ENCODE assay signal across 11 cellular contexts in genomic region chr3:153137626-153138025, GRCh38. TPM values are rescaled to one million over a fixed set of nuclear protein-coding genes. Genes with fewer than 3 reads are reported as not detected.
A peak's percentile ranks its signal among the peaks of the same experiment; 100 is the strongest.
DNase-seq lines count a peak whose midpoint lies in the region; ATAC-seq and TF ChIP-seq lines count a peak whose summit lies in the region.
"Had no signal": no experiment of that assay in that cellular context is flagged by ENCODE, and none has a peak within 500 bp of the region (broad histone marks: within the 10 kb centered on the region; RNA-seq: fewer than 3 reads in every experiment).

No MANE protein-coding gene starts in this region.

- H3K4me3 Mint-ChIP-seq in activated T-helper 17 cell treated with anti-CD3 and anti-CD28 coated beads, Interleukin-2, amount 50 U/mL, for 72 hours = peak overlapping the region; percentile 6

- TF ChIP-seq CTCF in thyroid gland (IDR thresholded peaks at IDR 0.05) (no peak), GM13977 (IDR thresholded peaks at IDR 0.05; ENCODE audit: extremely low read depth, insufficient read depth, missing control alignments) (no peak)

- no peaks in the 10 kb centered on the region for H3K36me3 ChIP-seq in thyroid gland
- H3K36me3 ChIP-seq: sigmoid colon had no signal

- H3K9me3 Mint-ChIP-seq in activated T-helper 17 cell treated with anti-CD3 and anti-CD28 coated beads, Interleukin-2, amount 50 U/mL, for 72 hours = no peaks in the 10 kb centered on the region

- in situ Hi-C loops in GM13977 (cut with MboI; ENCODE audit: low pct_unique_long_range_greater_than_20kb, low sequenced_read_pairs, unreplicated experiment) = no loop called here

- 83 to 91% methylated on average over 2 of the region's 2 CpGs for WGBS in thyroid gland, 2 donors

- no peaks in the 10 kb centered on the region for H3K27me3 ChIP-seq in thyroid gland
- H3K27me3 ChIP-seq: body of pancreas, sigmoid colon had no signal

- peaks cover 29% of the 10 kb centered on the region for H3K4me1 Mint-ChIP-seq in activated T-helper 17 cell treated with anti-CD3 and anti-CD28 coated beads, Interleukin-2, amount 50 U/mL, for 72 hours

- no peak for TF ChIP-seq POLR2A in thyroid gland (IDR thresholded peaks at IDR 0.05)

- ATAC-seq in GM21360 (IDR thresholded peaks at IDR 0.05; ENCODE audit: unreplicated experiment) = peak; percentile 41
- ATAC-seq in activated T-helper 17 cell treated with anti-CD3 and anti-CD28 coated beads, Interleukin-2, amount 50 U/mL, for 72 hours (replicated peaks) = no peak
- ATAC-seq in HG03571 (IDR thresholded peaks at IDR 0.05; ENCODE audit: unreplicated experiment) = no peak
- no peak for ATAC-seq in HG02981 (IDR thresholded peaks at IDR 0.05; ENCODE audit: unreplicated experiment)

- H3K9me3 ChIP-seq in thyroid gland = no peaks in the 10 kb centered on the region
- H3K9me3 ChIP-seq: body of pancreas, sigmoid colon had no signal

- H3K27ac ChIP-seq in thyroid gland = peak overlapping the region; percentile 60 to 77 (median 76)

- H3K27me3 Mint-ChIP-seq in activated T-helper 17 cell treated with anti-CD3 and anti-CD28 coated beads, Interleukin-2, amount 50 U/mL, for 72 hours = peaks cover 5% of the 10 kb centered on the region

- no peak overlapping the region for H3K4me3 ChIP-seq in thyroid gland (replicated peaks in 1 of 3)
- H3K4me3 ChIP-seq: body of pancreas, sigmoid colon had no signal

- peak; percentile 8 for DNase-seq in HT-29 (ENCODE audit: low spot score)
- no peak for DNase-seq in thyroid gland
- DNase-seq in GM13977 (ENCODE audit: low spot score) = no peak
- DNase-seq: body of pancreas, GOT3, NCI-H187 treated with DMSO at 0.1 percent for 48 hours, sigmoid colon had no signal

- H3K36me3 Mint-ChIP-seq in activated T-helper 17 cell treated with anti-CD3 and anti-CD28 coated beads, Interleukin-2, amount 50 U/mL, for 72 hours (ENCODE audit: low read depth) = peaks cover 6% of the 10 kb centered on the region

- peaks cover 0 to 6% of the 10 kb centered on the region in 2 donors for H3K4me1 ChIP-seq in thyroid gland

- intact Hi-C loops in thyroid gland (cut with DNase I) = no loop called here

- H3K27ac Mint-ChIP-seq in activated T-helper 17 cell treated with anti-CD3 and anti-CD28 coated beads, Interleukin-2, amount 50 U/mL, for 72 hours = peak overlapping the region; percentile 96

RNA-seq across cellular contexts. Expression of gene RAP2B, which starts 24.4 kb away (rescaled TPM):
- total RNA-seq in HT-29 (2014; rRNA removed; shearing (Covaris generic)) = 25.3 and 25.8 TPM in 2 replicates
- total RNA-seq in activated T-helper 17 cell treated with anti-CD3 and anti-CD28 coated beads, Interleukin-2, amount 50 U/mL, for 72 hours = 10 to 100 TPM; 18.9 to 20.7 TPM
- total RNA-seq in thyroid gland = 10 to 100 TPM in 3 of 4 donors, 1 to 10 TPM in 1; 8.9 to 11.0 (median 10.1) TPM
